Comparison of ENCODE assay signal across 25 cellular contexts in the genomic region with DNA sequence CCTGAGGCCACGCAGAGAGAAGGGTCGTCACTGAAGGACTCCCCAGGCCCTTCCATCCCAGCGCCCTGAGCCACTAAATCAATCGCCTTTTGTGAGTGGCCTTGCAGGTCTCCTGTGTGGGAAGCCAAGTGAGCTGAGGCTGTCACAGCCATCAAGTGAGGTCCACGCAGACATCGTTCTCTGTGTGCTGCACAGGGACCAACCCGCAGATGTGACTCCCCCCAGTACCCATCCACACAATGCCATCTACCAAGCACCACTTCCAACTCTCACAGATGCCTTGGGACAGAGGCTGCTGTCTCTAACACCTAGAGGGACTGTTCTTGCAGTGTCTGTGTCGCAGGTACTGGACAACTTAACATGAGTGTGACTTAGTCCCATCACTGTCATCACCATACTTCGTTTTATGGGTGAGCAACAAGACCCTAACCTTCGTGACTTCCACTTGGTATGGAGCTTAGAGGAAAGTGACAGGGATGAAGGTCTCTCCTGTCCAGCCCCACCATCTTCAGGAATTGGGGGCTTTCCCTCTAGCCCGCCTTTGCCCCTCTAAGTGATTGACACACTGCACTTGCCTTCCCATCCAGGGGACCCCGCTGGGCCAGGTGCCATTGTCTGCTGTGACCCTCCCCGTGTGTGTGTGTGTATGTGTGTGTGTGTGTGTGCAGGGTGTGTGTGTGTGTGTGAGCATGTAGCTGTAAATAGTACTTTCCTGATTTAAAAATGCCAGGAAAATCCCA. TPM values are rescaled to one million over a fixed set of nuclear protein-coding genes. Genes with fewer than 3 reads are reported as not detected.
DNase-seq lines count a peak whose midpoint lies in the region; ATAC-seq and TF ChIP-seq lines count a peak whose summit lies in the region.
"Had no signal": no experiment of that assay in that cellular context is flagged by ENCODE, and none has a peak within 500 bp of the region (broad histone marks: within the 10 kb centered on the region; RNA-seq: fewer than 3 reads in every experiment).

No MANE protein-coding gene starts in this region.

- H3K27me3 ChIP-seq in right atrium auricular region = no peaks in the 10 kb centered on the region
- no peaks in the 10 kb centered on the region for H3K27me3 ChIP-seq in right cardiac atrium (ENCODE audit: control insufficient read depth, insufficient read depth)

- H3K27ac ChIP-seq in right atrium auricular region (no peak overlapping the region), right cardiac atrium (ENCODE audit: low read length) (no peak overlapping the region)
- H3K27ac ChIP-seq: RWPE1 had no signal

- ATAC-seq in right cardiac atrium (no peak), sciatic nerve (no peak), HG02610 (IDR thresholded peaks at IDR 0.05; ENCODE audit: unreplicated experiment) (no peak)
- ATAC-seq: CD8-positive, alpha-beta T cell; GM23338; HCT116; HepG2 had no signal

- DNase-seq in right atrium auricular region (ENCODE audit: low spot score) = peak; percentile 23
- no peak for DNase-seq in right cardiac atrium
- DNase-seq in islet precursor cell = peak; percentile 37
- DNase-seq in sciatic nerve (ENCODE audit: low spot score) = peak; percentile 49
- DNase-seq in NCI-H1436 treated with DMSO at 0.1 percent for 48 hours (lab: John Stamatoyannopoulos, UW) = no peak
- DNase-seq in NCI-H226 = no peak
- DNase-seq: 8988T; C1 segment of cervical spinal cord; CD8-positive, alpha-beta T cell; DMS153; KBM-7; MM.1S; NCI-H1048; NCI-H1417 treated with DMSO at 0.1 percent for 48 hours; NCI-H187 treated with DMSO at 0.1 percent for 48 hours; NCI-H2107; NCI-H510A; SIG-M5; SK-N-SH had no signal

- intact Hi-C loops in right cardiac atrium (cut with DNase I) (loop anchor here (2.0 to 10.0 kb wide), 6 partner anchors 465 to 1187 kb away; a partner anchor contains a TSS), sciatic nerve (cut with DNase I) (loop anchor here (5.0 to 10.0 kb wide), 2 partner anchors 475 to 1187 kb away; a partner anchor contains a TSS)

- H3K4me3 ChIP-seq in right atrium auricular region (no peak overlapping the region), right cardiac atrium (ENCODE audit: low read length) (no peak overlapping the region)
- H3K4me3 ChIP-seq: GM23338 had no signal

- peaks cover 0 to 27% of the 10 kb centered on the region in 2 donors for H3K4me1 ChIP-seq in right atrium auricular region
- no peaks in the 10 kb centered on the region for H3K4me1 ChIP-seq in right cardiac atrium (ENCODE audit: control insufficient read depth, insufficient read depth, low read length)

- WGBS in right cardiac atrium = 91% methylated on average over 13 of the region's 13 CpGs

- no peaks in the 10 kb centered on the region for H3K36me3 ChIP-seq in right atrium auricular region

- H3K9me3 ChIP-seq in right atrium auricular region = no peaks in the 10 kb centered on the region
- H3K9me3 ChIP-seq in right cardiac atrium (ENCODE audit: control insufficient read depth, low read length) = no peaks in the 10 kb centered on the region
- H3K9me3 ChIP-seq: SK-N-SH had no signal

- TF ChIP-seq CTCF in right atrium auricular region (IDR thresholded peaks at IDR 0.05) = no peak

RNA-seq across cellular contexts. Expression of a gene that starts 51.4 kb away (rescaled TPM):
- total RNA-seq in right atrium auricular region = under 1 TPM in 1 of 2 donors, not detected in 1; 0.15 TPM
- total RNA-seq in right cardiac atrium = under 1 TPM in 3 of 4 donors, not detected in 1; 0.23 to 0.71 (median 0.29) TPM
- 0.14 TPM for polyA plus RNA-seq in right cardiac atrium
- not detected for total RNA-seq in sciatic nerve
- total RNA-seq: CD8-positive, alpha-beta T cell; Daoy; GM23338 had no signal
- polyA plus RNA-seq: GM23338, HepG2, SK-N-SH had no signal

Comparison
In these comparisons a context has a peak if more than half of its experiments do, and no peak if none do; other contexts are left out.
1. DNase-seq: peak in right atrium auricular region (single experiment), islet precursor cell (single experiment) and sciatic nerve (single experiment); none in right cardiac atrium (0 of 3), NCI-H1436 treated with DMSO at 0.1 percent for 48 hours (single experiment) and NCI-H226 (single experiment).